In genomic region chr7:150421831-150422230, GRCh38 we compare ENCODE assay signal across 17 cellular contexts. TPM values are rescaled to one million over a fixed set of nuclear protein-coding genes. Genes with fewer than 3 reads are reported as not detected.
"Had no signal": no experiment of that assay in that cellular context is flagged by ENCODE, and none has a peak within 500 bp of the region (broad histone marks: within the 10 kb centered on the region; RNA-seq: fewer than 3 reads in every experiment).

No MANE protein-coding gene starts in this region.

- FAIRE-seq: bronchial epithelial cell, TTC549 had no signal

- H3K9me3 ChIP-seq: esophagus squamous epithelium, lower lobe of right lung, spleen, tibial nerve, vagina had no signal

- H3K9me3 Mint-ChIP-seq: activated B cell treated with CpG ODN at 0.5 μM for 24 hours; activated CD4-positive, alpha-beta T cell treated with anti-CD3 and anti-CD28 coated beads, Interleukin-2, amount 10 ng/mL, durations not matched to agents 24 days and 14 days; dendritic cell treated with granulocyte-macrophage colony-stimulating factor and Interleukin-4, amounts not matched to agents 40 ng/mL and 50 ng/mL, for 4 days; nephron; stimulated activated naive B cell treated with anti-CD40 and anti-IgM and Interleukin-4, amounts not matched to agents 10 μg/mL and 1 μg/mL and 100 μg/mL, for 72 hours had no signal

- H3K36me3 ChIP-seq: esophagus squamous epithelium, lower lobe of right lung, spleen, tibial nerve, vagina had no signal

- H3K27ac Mint-ChIP-seq: activated CD4-positive, alpha-beta T cell treated with anti-CD3 and anti-CD28 coated beads, Interleukin-2, amount 10 ng/mL, durations not matched to agents 24 days and 14 days; activated CD8-positive, alpha-beta T cell treated with anti-CD3 and anti-CD28 coated beads, Interleukin-2, amount 10 ng/mL, durations not matched to agents 7 days and 5 days; dendritic cell treated with granulocyte-macrophage colony-stimulating factor and Interleukin-4, amounts not matched to agents 40 ng/mL and 50 ng/mL, for 4 days; nephron; stimulated activated naive B cell treated with anti-CD40 and anti-IgM and Interleukin-4, amounts not matched to agents 10 μg/mL and 1 μg/mL and 100 μg/mL, for 72 hours had no signal

- H3K4me3 ChIP-seq: esophagus squamous epithelium, lower lobe of right lung, SK-N-MC, spleen, tibial nerve, vagina had no signal

- H3K27ac ChIP-seq: esophagus squamous epithelium, lower lobe of right lung, parathyroid adenoma, SK-N-MC, spleen, tibial nerve, vagina had no signal

- H3K27me3 ChIP-seq: esophagus squamous epithelium, spleen, tibial nerve, vagina had no signal

- H3K4me1 ChIP-seq: parathyroid adenoma, vagina had no signal

- H3K4me3 Mint-ChIP-seq: activated B cell treated with CpG ODN at 0.5 μM for 24 hours; activated CD4-positive, alpha-beta T cell treated with anti-CD3 and anti-CD28 coated beads, Interleukin-2, amount 10 ng/mL, durations not matched to agents 24 days and 14 days; activated CD8-positive, alpha-beta T cell treated with anti-CD3 and anti-CD28 coated beads, Interleukin-2, amount 10 ng/mL, durations not matched to agents 7 days and 5 days; dendritic cell treated with granulocyte-macrophage colony-stimulating factor and Interleukin-4, amounts not matched to agents 40 ng/mL and 50 ng/mL, for 4 days; nephron; stimulated activated naive B cell treated with anti-CD40 and anti-IgM and Interleukin-4, amounts not matched to agents 10 μg/mL and 1 μg/mL and 100 μg/mL, for 72 hours had no signal

- DNase-seq: activated B cell treated with CpG ODN at 0.5 μM for 24 hours; activated CD4-positive, alpha-beta T cell treated with anti-CD3 and anti-CD28 coated beads, Interleukin-2, amount 10 ng/mL, durations not matched to agents 24 days and 14 days; activated CD8-positive, alpha-beta T cell treated with anti-CD3 and anti-CD28 coated beads, Interleukin-2, amount 10 ng/mL, durations not matched to agents 7 days and 5 days; activated naive CD4-positive, alpha-beta T cell treated with anti-CD3 and anti-CD28 coated beads, Interleukin-2, amount 50 U/mL, for 16 hours; esophagus squamous epithelium; lower lobe of right lung; spleen; stimulated activated CD4-positive, alpha-beta T cell treated with anti-CD3 and anti-CD28 coated beads, Interleukin-4, amount 100 ng/mL, for 4 hours had no signal

RNA-seq across cellular contexts. Expression of gene GIMAP8, which starts 28.6 kb away (rescaled TPM):
- total RNA-seq: activated B cell treated with CpG ODN at 0.5 μM for 24 hours had no signal
